Comparison of ENCODE assay signal across 1 cellular context in genomic region chr19:4534836-4535658, GRCh38.
TF ChIP-seq lines count a peak whose summit lies in the region.

TSS of gene PLIN5 (minus strand) at chr19:4535224. CDS start at chr19:4534074, 1,150 bp downstream.

TF ChIP-seq in A549, 52 proteins besides CTCF, POLR2A, EP300 and RAD21 (continued from another document):
- TF ChIP-seq REST (IDR thresholded peaks at IDR 0.05) (no peak), ZNF302 (CRISPR knock-in tag; IDR thresholded peaks at IDR 0.05) (no peak), CEBPB (IDR thresholded peaks at IDR 0.05) (no peak), JUNB (IDR thresholded peaks at IDR 0.05) (no peak), KDM5A (IDR thresholded peaks at IDR 0.05) (no peak)
